ENCODE assay signal across 14 cellular contexts in the genomic region with DNA sequence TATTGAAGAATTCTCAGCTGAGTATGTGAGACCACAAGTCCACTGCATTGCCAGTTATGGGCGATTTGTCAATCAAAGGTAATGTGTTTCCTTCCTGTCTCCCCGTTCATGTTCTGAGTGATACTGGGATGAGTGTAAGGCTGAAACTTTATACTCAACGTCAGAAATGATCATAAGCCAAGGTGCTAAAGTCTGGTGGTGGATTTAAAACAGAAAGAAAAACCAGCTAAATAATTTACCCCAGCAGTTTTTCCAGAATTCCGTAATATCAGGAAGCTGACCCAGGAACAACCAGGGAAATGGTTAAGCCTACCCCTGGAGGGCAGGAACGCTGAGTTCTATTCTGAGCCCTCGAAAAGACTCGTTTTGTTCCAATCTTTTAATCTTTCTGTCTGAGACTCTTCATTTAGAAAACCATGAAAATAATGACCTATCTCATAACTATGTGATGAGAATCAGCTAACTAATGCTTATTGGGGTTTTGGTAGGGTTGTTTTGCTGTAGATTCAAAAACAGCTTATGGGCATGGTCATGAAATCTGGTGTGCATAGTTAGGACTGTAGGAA.
DNase-seq lines count a peak whose midpoint lies in the region; FAIRE-seq and TF ChIP-seq lines count a peak whose summit lies in the region.
"Had no signal": no experiment of that assay in that cellular context is flagged by ENCODE, and none has a peak within 500 bp of the region (broad histone marks: within the 10 kb centered on the region; RNA-seq: fewer than 3 reads in every experiment).

No MANE protein-coding gene starts in this region.

- H3K4me3 ChIP-seq in SK-N-MC (no peak overlapping the region), epithelial cell of esophagus (ENCODE audit: low read length) (no peak overlapping the region), smooth muscle cell (no peak overlapping the region)

- 0 out of 2 replicates have a peak overlapping the region, but pooled peaks have one; percentile 11 for H3K27ac ChIP-seq in SK-N-MC
- H3K27ac ChIP-seq in smooth muscle cell (ENCODE audit: low read depth), result peak overlapping the region; percentile 84

- FAIRE-seq in GM18507 (lab: Jason Lieb, UNC), result peak; percentile 41

- intact Hi-C loops in activated T-helper 2 cell treated with anti-CD3 and anti-CD28 coated beads, Interferon-gamma antibody, Interleukin-2, Interleukin-4, amounts not matched to agents 10 μg/mL and 5 μg/mL and 100 μg/mL, durations not matched to agents 14 hours and 24 hours and 36 hours (cut with micrococcal nuclease), result loop anchor here (1.0 kb wide), 1 partner anchor 11 kb away; no protein-coding TSS in a partner anchor

- H3K27me3 Mint-ChIP-seq in activated T-helper 2 cell treated with anti-CD3 and anti-CD28 coated beads, Interferon-gamma antibody, Interleukin-2, Interleukin-4, amounts not matched to agents 10 μg/mL and 5 μg/mL and 100 μg/mL, durations not matched to agents 14 hours and 24 hours and 36 hours (ENCODE audit: low read depth), result peaks cover 8% of the 10 kb centered on the region
- no peaks in the 10 kb centered on the region for H3K27me3 Mint-ChIP-seq in type B pancreatic cell
- H3K27me3 Mint-ChIP-seq: activated naive CD8-positive, alpha-beta T cell; stimulated activated memory B cell treated with anti-CD40 and anti-IgM and Interleukin-4, amounts not matched to agents 10 μg/mL and 1 μg/mL and 100 μg/mL, for 72 hours had no signal

- no peaks in the 10 kb centered on the region for H3F3A ChIP-seq in smooth muscle cell (ENCODE audit: low read depth)

- no peak overlapping the region for H3K9ac ChIP-seq in SK-N-MC (ENCODE audit: insufficient read length)
- peak overlapping the region; percentile 30 for H3K9ac ChIP-seq in smooth muscle cell (ENCODE audit: low read depth)

- DNase-seq in GM18507 (ENCODE audit: extremely low spot score, insufficient read length, low read depth) (no peak), SK-N-MC (ENCODE audit: low read depth, low spot score) (no peak), epithelial cell of esophagus (ENCODE audit: low read depth) (peak; percentile 83), smooth muscle cell (lab: John Stamatoyannopoulos, UW; ENCODE audit: unreplicated experiment) (no peak), type B pancreatic cell (ENCODE audit: extremely low spot score, unreplicated experiment) (no peak), OCI-M1 (lab: John Stamatoyannopoulos, UW) (no peak), NCI-H187 treated with DMSO at 0.1 percent for 48 hours (lab: John Stamatoyannopoulos, UW) (no peak)
- no peak for DNase-seq in activated T-helper 2 cell treated with anti-CD3 and anti-CD28 coated beads, Interferon-gamma antibody, Interleukin-2, Interleukin-4, amounts not matched to agents 10 μg/mL and 5 μg/mL and 100 μg/mL, durations not matched to agents 14 hours and 24 hours and 36 hours (ENCODE audit: low spot score)
- DNase-seq: activated CD4-positive, alpha-beta T cell treated with anti-CD3 and anti-CD28 coated beads, Interleukin-2, amount 10 ng/mL, durations not matched to agents 7 days and 5 days; left colon; NCI-H1105; NCI-H774 had no signal

- TF ChIP-seq CTCF in epithelial cell of esophagus (IDR thresholded peaks at IDR 0.05; ENCODE audit: insufficient read depth, low read depth, low read length, missing control alignments) (no peak), smooth muscle cell (IDR thresholded peaks at IDR 0.05; ENCODE audit: borderline replicate concordance, insufficient read depth, poor library complexity, severe bottlenecking) (no peak), type B pancreatic cell (conservative IDR thresholded peaks at IDR 0.05) (no peak)

- no peaks in the 10 kb centered on the region for H3K9me3 Mint-ChIP-seq in activated T-helper 2 cell treated with anti-CD3 and anti-CD28 coated beads, Interferon-gamma antibody, Interleukin-2, Interleukin-4, amounts not matched to agents 10 μg/mL and 5 μg/mL and 100 μg/mL, durations not matched to agents 14 hours and 24 hours and 36 hours
- no peaks in the 10 kb centered on the region for H3K9me3 Mint-ChIP-seq in type B pancreatic cell
- H3K9me3 Mint-ChIP-seq: activated CD4-positive, alpha-beta T cell treated with anti-CD3 and anti-CD28 coated beads, Interleukin-2, amount 10 ng/mL, durations not matched to agents 7 days and 5 days; stimulated activated memory B cell treated with anti-CD40 and anti-IgM and Interleukin-4, amounts not matched to agents 10 μg/mL and 1 μg/mL and 100 μg/mL, for 72 hours had no signal

- peak overlapping the region; percentile 44 for H3K4me2 ChIP-seq in smooth muscle cell

- H3K4me3 Mint-ChIP-seq in activated T-helper 2 cell treated with anti-CD3 and anti-CD28 coated beads, Interferon-gamma antibody, Interleukin-2, Interleukin-4, amounts not matched to agents 10 μg/mL and 5 μg/mL and 100 μg/mL, durations not matched to agents 14 hours and 24 hours and 36 hours (ENCODE audit: low read depth), result no peak overlapping the region
- no peak overlapping the region for H3K4me3 Mint-ChIP-seq in type B pancreatic cell
- H3K4me3 Mint-ChIP-seq: activated CD4-positive, alpha-beta T cell treated with anti-CD3 and anti-CD28 coated beads, Interleukin-2, amount 10 ng/mL, durations not matched to agents 7 days and 5 days; activated naive CD8-positive, alpha-beta T cell; stimulated activated memory B cell treated with anti-CD40 and anti-IgM and Interleukin-4, amounts not matched to agents 10 μg/mL and 1 μg/mL and 100 μg/mL, for 72 hours had no signal

- no peaks in the 10 kb centered on the region for H3K9me3 ChIP-seq in SK-N-MC (ENCODE audit: low read depth, low read length)
- H3K9me3 ChIP-seq in smooth muscle cell (replicated peaks; ENCODE audit: low read depth), result no peaks in the 10 kb centered on the region

- peaks cover 7% of the 10 kb centered on the region for H3K4me1 Mint-ChIP-seq in activated T-helper 2 cell treated with anti-CD3 and anti-CD28 coated beads, Interferon-gamma antibody, Interleukin-2, Interleukin-4, amounts not matched to agents 10 μg/mL and 5 μg/mL and 100 μg/mL, durations not matched to agents 14 hours and 24 hours and 36 hours (ENCODE audit: low read depth)
- H3K4me1 Mint-ChIP-seq in type B pancreatic cell (ENCODE audit: unreplicated experiment), result no peaks in the 10 kb centered on the region
- H3K4me1 Mint-ChIP-seq: stimulated activated memory B cell treated with anti-CD40 and anti-IgM and Interleukin-4, amounts not matched to agents 10 μg/mL and 1 μg/mL and 100 μg/mL, for 72 hours had no signal

- H3K79me2 ChIP-seq in smooth muscle cell (ENCODE audit: low read depth), result no peaks in the 10 kb centered on the region

- H3K27ac Mint-ChIP-seq in activated T-helper 2 cell treated with anti-CD3 and anti-CD28 coated beads, Interferon-gamma antibody, Interleukin-2, Interleukin-4, amounts not matched to agents 10 μg/mL and 5 μg/mL and 100 μg/mL, durations not matched to agents 14 hours and 24 hours and 36 hours, result no peak overlapping the region
- H3K27ac Mint-ChIP-seq in type B pancreatic cell, result no peak overlapping the region
- H3K27ac Mint-ChIP-seq: activated CD4-positive, alpha-beta T cell treated with anti-CD3 and anti-CD28 coated beads, Interleukin-2, amount 10 ng/mL, durations not matched to agents 7 days and 5 days; activated naive CD8-positive, alpha-beta T cell; stimulated activated memory B cell treated with anti-CD40 and anti-IgM and Interleukin-4, amounts not matched to agents 10 μg/mL and 1 μg/mL and 100 μg/mL, for 72 hours had no signal

- 46% methylated on average over 7 of the region's 7 CpGs for WGBS in smooth muscle cell (ENCODE audit: low lambda C conversion rate)

- H3K36me3 Mint-ChIP-seq in activated T-helper 2 cell treated with anti-CD3 and anti-CD28 coated beads, Interferon-gamma antibody, Interleukin-2, Interleukin-4, amounts not matched to agents 10 μg/mL and 5 μg/mL and 100 μg/mL, durations not matched to agents 14 hours and 24 hours and 36 hours (ENCODE audit: low read depth), result no peaks in the 10 kb centered on the region
- no peaks in the 10 kb centered on the region for H3K36me3 Mint-ChIP-seq in type B pancreatic cell
- H3K36me3 Mint-ChIP-seq: activated naive CD8-positive, alpha-beta T cell; stimulated activated memory B cell treated with anti-CD40 and anti-IgM and Interleukin-4, amounts not matched to agents 10 μg/mL and 1 μg/mL and 100 μg/mL, for 72 hours had no signal

- H3K36me3 ChIP-seq in SK-N-MC (ENCODE audit: insufficient read depth, low read length), result no peaks in the 10 kb centered on the region
- no peaks in the 10 kb centered on the region for H3K36me3 ChIP-seq in smooth muscle cell (ENCODE audit: low read depth)

- H3K4me1 ChIP-seq in smooth muscle cell (ENCODE audit: low read depth), result peaks cover 5% of the 10 kb centered on the region

- H3K27me3 ChIP-seq in smooth muscle cell (ENCODE audit: low read depth), result no peaks in the 10 kb centered on the region

- H2AFZ ChIP-seq in smooth muscle cell (ENCODE audit: low read depth), result peak overlapping the region; percentile 33

- no peaks in the 10 kb centered on the region for H4K20me1 ChIP-seq in smooth muscle cell (ENCODE audit: low read depth)
